Comparison of ENCODE assay signal across 13 cellular contexts in the genomic region with DNA sequence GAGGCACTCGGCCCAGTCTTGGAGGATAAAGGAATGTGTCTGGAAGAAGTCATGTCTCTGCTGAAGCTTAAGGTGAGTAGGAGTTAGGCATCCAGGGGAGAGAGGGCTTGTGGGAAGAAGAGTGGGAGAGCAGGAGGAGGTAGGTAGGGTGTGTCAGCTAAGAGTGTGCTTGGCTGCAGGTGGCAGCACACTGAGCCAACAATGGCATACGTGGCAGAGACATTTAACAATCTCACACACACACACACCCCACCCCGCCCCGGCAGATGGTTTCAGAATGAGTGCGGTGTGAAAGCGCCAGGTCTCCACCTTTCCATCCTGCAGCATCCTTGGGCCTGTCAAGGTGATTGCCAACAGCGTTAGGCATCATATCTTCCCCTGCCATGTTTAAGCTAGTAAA. TPM values are rescaled to one million over a fixed set of nuclear protein-coding genes. Genes with fewer than 3 reads are reported as not detected.
A peak's percentile ranks its signal among the peaks of the same experiment; 100 is the strongest.
DNase-seq lines count a peak whose midpoint lies in the region; ATAC-seq and TF ChIP-seq lines count a peak whose summit lies in the region.
"Had no signal": no experiment of that assay in that cellular context is flagged by ENCODE, and none has a peak within 500 bp of the region (broad histone marks: within the 10 kb centered on the region; RNA-seq: fewer than 3 reads in every experiment).

No MANE protein-coding gene starts in this region.

- H3K9me3 ChIP-seq in left ventricle myocardium inferior (replicated peaks) (peaks cover 11% of the 10 kb centered on the region), Peyer's patch (no peaks in the 10 kb centered on the region)
- H3K9me3 ChIP-seq: pancreas had no signal

- TF ChIP-seq POLR2A in Peyer's patch (IDR thresholded peaks at IDR 0.05): no peak

- H3K4me3 ChIP-seq in left ventricle myocardium inferior: no peak overlapping the region
- H3K4me3 ChIP-seq in Peyer's patch: no peak overlapping the region
- H3K4me3 ChIP-seq: pancreas had no signal

- DNase-seq in Right ventricle myocardium superior: no peak
- no peak for DNase-seq in left ventricle myocardium inferior
- DNase-seq in Peyer's patch: peak in 2 of 3 donors; percentile 70 to 74
- no peak for DNase-seq in type B pancreatic cell (ENCODE audit: extremely low spot score, unreplicated experiment)
- no peak for DNase-seq in SW 1271 (lab: John Stamatoyannopoulos, UW)
- DNase-seq: activated B cell treated with CpG ODN at 0.5 μM for 24 hours, left cardiac atrium, pancreas, RPMI8226 had no signal

- H3K36me3 ChIP-seq in left ventricle myocardium inferior (no peaks in the 10 kb centered on the region), Peyer's patch (no peaks in the 10 kb centered on the region)
- H3K36me3 ChIP-seq: pancreas had no signal

- H3K27me3 ChIP-seq in left ventricle myocardium inferior (ENCODE audit: low read depth): no peaks in the 10 kb centered on the region
- H3K27me3 ChIP-seq in Peyer's patch: no peaks in the 10 kb centered on the region
- H3K27me3 ChIP-seq: pancreas had no signal

- TF ChIP-seq CTCF in left ventricle myocardium inferior (IDR thresholded peaks at IDR 0.05; ENCODE audit: borderline replicate concordance) (no peak), Peyer's patch (IDR thresholded peaks at IDR 0.05) (no peak), type B pancreatic cell (conservative IDR thresholded peaks at IDR 0.05) (no peak)

- ATAC-seq in Right ventricle myocardium superior (ENCODE audit: poor library complexity) (peak; percentile 25), esophagus mucosa (peak; percentile 93), HG03439 (IDR thresholded peaks at IDR 0.05; ENCODE audit: unreplicated experiment) (no peak), HG03025 (IDR thresholded peaks at IDR 0.05; ENCODE audit: low FRiP score, unreplicated experiment) (no peak)

- intact Hi-C loops in Right ventricle myocardium superior (cut with DNase I): loop anchor here (5.0 kb wide), 1 partner anchor 167 kb away; no protein-coding TSS in a partner anchor
- intact Hi-C loops in left ventricle myocardium inferior (cut with micrococcal nuclease): loop anchor here (5.0 kb wide), 1 partner anchor 272 kb away; no protein-coding TSS in a partner anchor

- H3K4me1 ChIP-seq in left ventricle myocardium inferior: peaks cover 7% of the 10 kb centered on the region
- H3K4me1 ChIP-seq in Peyer's patch: no peaks in the 10 kb centered on the region

- peak overlapping the region; percentile 17 for H3K27ac Mint-ChIP-seq in type B pancreatic cell
- H3K27ac Mint-ChIP-seq: activated B cell treated with CpG ODN at 0.5 μM for 24 hours had no signal

- no peaks in the 10 kb centered on the region for H3K27me3 Mint-ChIP-seq in type B pancreatic cell

- H3K9me3 Mint-ChIP-seq in type B pancreatic cell: peaks cover 3% of the 10 kb centered on the region

- no peaks in the 10 kb centered on the region for H3K36me3 Mint-ChIP-seq in type B pancreatic cell

- H3K4me3 Mint-ChIP-seq in type B pancreatic cell: no peak overlapping the region
- H3K4me3 Mint-ChIP-seq: activated B cell treated with CpG ODN at 0.5 μM for 24 hours had no signal

- no peak overlapping the region for H3K27ac ChIP-seq in left ventricle myocardium inferior (replicated peaks)
- no peak overlapping the region for H3K27ac ChIP-seq in Peyer's patch
- H3K27ac ChIP-seq: C4-2B, pancreas had no signal

- H3K4me1 Mint-ChIP-seq in type B pancreatic cell (ENCODE audit: unreplicated experiment): no peaks in the 10 kb centered on the region

RNA-seq across cellular contexts. Expression of gene ARPC1A, which starts 11.2 kb away (rescaled TPM):
- total RNA-seq in Right ventricle myocardium superior (133 TPM), left ventricle myocardium inferior (131 TPM), Peyer's patch (100 to 1,000 TPM; 195 to 278 (median 225) TPM), esophagus mucosa (182 TPM), type B pancreatic cell (ENCODE audit: low replicate concordance) (164 and 209 TPM in 2 replicates)

RNA-seq across cellular contexts. Expression of gene MYH16, which starts 41.9 kb away (rescaled TPM):
- total RNA-seq in Right ventricle myocardium superior (not detected), left ventricle myocardium inferior (not detected), Peyer's patch (not detected), esophagus mucosa (not detected), type B pancreatic cell (ENCODE audit: low replicate concordance) (not detected in 2 replicates)
- total RNA-seq: activated B cell treated with CpG ODN at 0.5 μM for 24 hours, left cardiac atrium had no signal

Comparison
In these comparisons a context has a peak if more than half of its experiments do, and no peak if none do; other contexts are left out.
1. ATAC-seq: peak in Right ventricle myocardium superior (single experiment) and esophagus mucosa (single experiment); none in HG03439 (single experiment) and HG03025 (single experiment).
2. DNase-seq: peak in Peyer's patch (2 of 3); none in Right ventricle myocardium superior (single experiment), left ventricle myocardium inferior (single experiment), type B pancreatic cell (single experiment) and SW 1271 (0 of 2).